In genomic region chr15:34807241-34807640, GRCh38 we compare ENCODE assay signal across 18 cellular contexts. TPM values are rescaled to one million over a fixed set of nuclear protein-coding genes. Genes with fewer than 3 reads are reported as not detected.
"Had no signal": no experiment of that assay in that cellular context is flagged by ENCODE, and none has a peak within 500 bp of the region (broad histone marks: within the 10 kb centered on the region; RNA-seq: fewer than 3 reads in every experiment).

No MANE protein-coding gene starts in this region.

RNA-seq across cellular contexts. Expression of gene ACTC1, which starts 11.9 kb away (rescaled TPM):
- total RNA-seq: dermis microvascular lymphatic vessel endothelial cell, glomerular endothelial cell, kidney epithelial cell, lung microvascular endothelial cell had no signal
- polyA plus RNA-seq: keratinocyte had no signal

RNA-seq across cellular contexts. Expression of gene GJD2, which starts 52.4 kb away (rescaled TPM):
- total RNA-seq: colonic mucosa, dermis microvascular lymphatic vessel endothelial cell, endodermal cell, esophagus mucosa, esophagus squamous epithelium, gastrocnemius medialis, glomerular endothelial cell, kidney epithelial cell, left lung, left ventricle myocardium superior, lower leg skin, lower lobe of right lung, lung microvascular endothelial cell, mesenteric fat pad, mesothelial cell of epicardium, mucosa of descending colon, myocyte had no signal
- polyA plus RNA-seq: keratinocyte had no signal
